ENCODE assay signal across 19 cellular contexts in genomic region chr1:229278120-229278741, GRCh38. TPM values are rescaled to one million over a fixed set of nuclear protein-coding genes. Genes with fewer than 3 reads are reported as not detected.
DNase-seq lines count a peak whose midpoint lies in the region; ATAC-seq, FAIRE-seq and TF ChIP-seq lines count a peak whose summit lies in the region.
"Had no signal": no experiment of that assay in that cellular context is flagged by ENCODE, and none has a peak within 500 bp of the region (broad histone marks: within the 10 kb centered on the region; RNA-seq: fewer than 3 reads in every experiment).

No MANE protein-coding gene starts in this region.

- H4K20me1 ChIP-seq in HepG2 (ENCODE audit: insufficient read depth, low read length), result peaks cover 59% of the 10 kb centered on the region

- H3K4me2 ChIP-seq in HepG2 (ENCODE audit: low read depth, low read length), result peak overlapping the region; percentile 54; the same call in 1 of the 2 replicates

- H3K27ac ChIP-seq in HepG2 (ENCODE audit: extremely low read length, insufficient read depth, low read length) (peak overlapping the region; percentile 67), right lobe of liver (no peak overlapping the region), tibial artery (no peak overlapping the region)

- CTCF ChIA-PET in HepG2 (lab: Yijun Ruan, JAX; ENCODE audit: low intra/inter-chr PET ratio, low total read pairs), result no interaction called here

- POLR2A ChIA-PET in HepG2 (lab: Yijun Ruan, JAX), result interaction anchor here (1.5 to 1.8 kb wide), 2 partner anchors 18 to 21 kb away, joined by 3 to 7 read pairs; no protein-coding TSS in a partner anchor

- no peak for TF ChIP-seq POLR2A in HepG2 (IDR thresholded peaks at IDR 0.05; ENCODE audit: insufficient read depth in 1 of 2, low read depth in 2 of 2, low read length in 2 of 2)
- TF ChIP-seq POLR2A in right lobe of liver (IDR thresholded peaks at IDR 0.05), result no peak

- no TSS peak for BruUV-seq in HepG2 (replicated peaks; lab: Mats Ljungman, UMichigan)

- H3K36me3 Mint-ChIP-seq in glutamatergic neuron (ENCODE audit: unreplicated experiment), result no peaks in the 10 kb centered on the region

- H3K9me3 Mint-ChIP-seq in glutamatergic neuron (ENCODE audit: unreplicated experiment), result no peaks in the 10 kb centered on the region
- H3K9me3 Mint-ChIP-seq: CD8-positive, alpha-beta T cell had no signal

- in situ Hi-C loops in HepG2 (cut with HindIII; ENCODE audit: extremely low pct_ligation_motif_present, low pct_unique_long_range_greater_than_20kb), result no loop called here

- H3K9me3 ChIP-seq in HepG2 (ENCODE audit: low read length) (no peaks in the 10 kb centered on the region), right lobe of liver (no peaks in the 10 kb centered on the region), tibial artery (no peaks in the 10 kb centered on the region)
- H3K9me3 ChIP-seq: HAP-1 had no signal

- H3K4me3 ChIP-seq in HepG2 (replicated peaks in 1 of 3; ENCODE audit: insufficient read depth in 1 of 3, low read depth in 2 of 3, low read length in 3 of 3) (no peak overlapping the region), right lobe of liver (no peak overlapping the region), tibial artery (no peak overlapping the region)
- H3K4me3 ChIP-seq: HAP-1 had no signal

- 91% methylated on average over 2 of the region's 2 CpGs for WGBS in HepG2 (ENCODE audit: low lambda C conversion rate)
- WGBS in right lobe of liver (ENCODE audit: insufficient coverage, low coverage, low lambda C conversion rate, missing lambda C conversion rate), result 100% methylated on average over 2 of the region's 2 CpGs

- ATAC-seq in HepG2 (no peak), right lobe of liver (no peak)
- ATAC-seq: CD8-positive, alpha-beta T cell had no signal

- intact Hi-C loops in HepG2 (cut with micrococcal nuclease; ENCODE audit: unreplicated experiment) (no loop called here), right lobe of liver (cut with DNase I) (no loop called here), tibial artery (cut with DNase I; ENCODE audit: low total_unique reads) (no loop called here)

- H3K4me1 ChIP-seq in HepG2 (ENCODE audit: insufficient read depth, low read length) (peaks cover 91% of the 10 kb centered on the region), right lobe of liver (peaks cover 0 to 36% (median 8%) of the 10 kb centered on the region in 4 donors), tibial artery (peaks cover 0 to 24% (median 15%) of the 10 kb centered on the region in 4 donors)

- TF ChIP-seq CTCF in HepG2 (CRISPR knock-in tag; IDR thresholded peaks at IDR 0.05) (no peak), right lobe of liver (IDR thresholded peaks at IDR 0.05) (no peak), glutamatergic neuron (IDR thresholded peaks at IDR 0.05; ENCODE audit: partially characterized antibody, unreplicated experiment) (no peak), tibial artery (IDR thresholded peaks at IDR 0.05) (no peak)

- no peak for TF ChIP-seq RAD21 in HepG2 (CRISPR knock-in tag; IDR thresholded peaks at IDR 0.05)

- peaks cover 96% of the 10 kb centered on the region for H3K79me2 ChIP-seq in HepG2 (ENCODE audit: insufficient read depth, low read length)

- H3K27ac Mint-ChIP-seq in glutamatergic neuron (ENCODE audit: unreplicated experiment), result no peak overlapping the region
- H3K27ac Mint-ChIP-seq: B cell; CD14-positive monocyte; CD8-positive, alpha-beta T cell had no signal

- no peak overlapping the region for H2AFZ ChIP-seq in HepG2 (ENCODE audit: low read length)

- H3K27me3 ChIP-seq in HepG2 (ENCODE audit: control insufficient read depth in 1 of 2, insufficient read depth in 2 of 2, low read length in 2 of 2), result no peaks in the 10 kb centered on the region
- no peaks in the 10 kb centered on the region for H3K27me3 ChIP-seq in right lobe of liver
- no peaks in the 10 kb centered on the region for H3K27me3 ChIP-seq in tibial artery

- DNase-seq in HepG2 (ENCODE audit: low spot score) (no peak), right lobe of liver (no peak), NCI-H2227 (lab: John Stamatoyannopoulos, UW; ENCODE audit: unreplicated experiment) (peak; percentile 13), glutamatergic neuron (peak; percentile 31), NCI-H2029 treated with DMSO at 0.1 percent for 48 hours (lab: John Stamatoyannopoulos, UW) (no peak), tibial artery (no peak), AG08396 (ENCODE audit: low spot score) (no peak)
- DNase-seq: ACHN; CD8-positive, alpha-beta T cell; COR-L47; DMS53; GF-D8; IMR-90 had no signal

- no peaks in the 10 kb centered on the region for H3K27me3 Mint-ChIP-seq in glutamatergic neuron (ENCODE audit: unreplicated experiment)
- H3K27me3 Mint-ChIP-seq: B cell had no signal

- H3K4me1 Mint-ChIP-seq in glutamatergic neuron (ENCODE audit: low read depth, unreplicated experiment), result peaks cover 15% of the 10 kb centered on the region

- no peak for FAIRE-seq in HepG2 (lab: Jason Lieb, UNC)
- FAIRE-seq: D721Med, GM19239, H1 had no signal

- no peak overlapping the region for H3K4me3 Mint-ChIP-seq in glutamatergic neuron (ENCODE audit: unreplicated experiment)
- H3K4me3 Mint-ChIP-seq: B cell; CD14-positive monocyte; CD8-positive, alpha-beta T cell had no signal

- peaks cover 0 to 8% of the 10 kb centered on the region in 2 experiments; a peak in 2 of 5 replicates for H3K36me3 ChIP-seq in HepG2 (replicated peaks in 1 of 2; ENCODE audit: control insufficient read depth in 1 of 2, insufficient read depth in 2 of 2, low read length in 2 of 2)
- no peaks in the 10 kb centered on the region for H3K36me3 ChIP-seq in right lobe of liver
- H3K36me3 ChIP-seq in tibial artery, result no peaks in the 10 kb centered on the region
- H3K36me3 ChIP-seq: HAP-1 had no signal

- no peak overlapping the region for H3K9ac ChIP-seq in HepG2 (ENCODE audit: insufficient read depth, low read depth, low read length)

- TF ChIP-seq EP300 in HepG2 (IDR thresholded peaks at IDR 0.05; ENCODE audit: low read depth in 2 of 2, low read length in 2 of 2), result no peak
- TF ChIP-seq EP300 in HepG2 (CRISPR knock-in tag; IDR thresholded peaks at IDR 0.05; ENCODE audit: borderline replicate concordance), result no peak

TF ChIP-seq in HepG2, 621 proteins besides CTCF, POLR2A, EP300 and RAD21:
- TF ChIP-seq JUND (CRISPR knock-in tag; IDR thresholded peaks at IDR 0.05), result no peak
- TF ChIP-seq ZNF652 (CRISPR knock-in tag; IDR thresholded peaks at IDR 0.05; ENCODE audit: borderline replicate concordance, low read depth), result peak; percentile 66
- TF ChIP-seq, protein P1, sequence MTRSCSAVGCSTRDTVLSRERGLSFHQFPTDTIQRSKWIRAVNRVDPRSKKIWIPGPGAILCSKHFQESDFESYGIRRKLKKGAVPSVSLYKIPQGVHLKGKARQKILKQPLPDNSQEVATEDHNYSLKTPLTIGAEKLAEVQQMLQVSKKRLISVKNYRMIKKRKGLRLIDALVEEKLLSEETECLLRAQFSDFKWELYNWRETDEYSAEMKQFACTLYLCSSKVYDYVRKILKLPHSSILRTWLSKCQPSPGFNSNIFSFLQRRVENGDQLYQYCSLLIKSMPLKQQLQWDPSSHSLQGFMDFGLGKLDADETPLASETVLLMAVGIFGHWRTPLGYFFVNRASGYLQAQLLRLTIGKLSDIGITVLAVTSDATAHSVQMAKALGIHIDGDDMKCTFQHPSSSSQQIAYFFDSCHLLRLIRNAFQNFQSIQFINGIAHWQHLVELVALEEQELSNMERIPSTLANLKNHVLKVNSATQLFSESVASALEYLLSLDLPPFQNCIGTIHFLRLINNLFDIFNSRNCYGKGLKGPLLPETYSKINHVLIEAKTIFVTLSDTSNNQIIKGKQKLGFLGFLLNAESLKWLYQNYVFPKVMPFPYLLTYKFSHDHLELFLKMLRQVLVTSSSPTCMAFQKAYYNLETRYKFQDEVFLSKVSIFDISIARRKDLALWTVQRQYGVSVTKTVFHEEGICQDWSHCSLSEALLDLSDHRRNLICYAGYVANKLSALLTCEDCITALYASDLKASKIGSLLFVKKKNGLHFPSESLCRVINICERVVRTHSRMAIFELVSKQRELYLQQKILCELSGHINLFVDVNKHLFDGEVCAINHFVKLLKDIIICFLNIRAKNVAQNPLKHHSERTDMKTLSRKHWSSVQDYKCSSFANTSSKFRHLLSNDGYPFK (CRISPR knock-in tag; IDR thresholded peaks at IDR 0.05; ENCODE audit: borderline replicate concordance), result no peak

RNA-seq across cellular contexts. Expression of gene RAB4A, which starts 7.3 kb away (rescaled TPM):
- total RNA-seq in HepG2 (2016; rRNA removed; fragmentation: Illumina TruSeq; extraction: Trizol) (76.6 and 80.1 TPM in 2 replicates), right lobe of liver (10 to 100 TPM; 23.3 to 66.4 (median 50.0) TPM), glutamatergic neuron (ENCODE audit: unreplicated experiment) (63.0 TPM)
- total RNA-seq in HepG2 (2016; cell fraction: cytosol; rRNA removed; fragmentation: Illumina TruSeq; extraction: Trizol; ENCODE audit: low read depth), result 135 and 139 TPM in 2 replicates
- total RNA-seq in HepG2 (2016; cell fraction: insoluble cytoplasmic fraction; rRNA removed; fragmentation: Illumina TruSeq; extraction: Trizol), result 71.2 and 81.9 TPM in 2 replicates
- total RNA-seq in HepG2 (2016; cell fraction: membrane; rRNA removed; fragmentation: Illumina TruSeq; extraction: Trizol), result 213 and 217 TPM in 2 replicates
- total RNA-seq in HepG2 (2016; cell fraction: nucleus; rRNA removed; fragmentation: Illumina TruSeq; extraction: Trizol), result 41.7 and 48.3 TPM in 2 replicates
- polyA plus RNA-seq in HepG2 (2011; rRNA removed), result 41.6 and 56.0 TPM in 2 replicates
- 53.2 and 57.4 TPM in 2 replicates for polyA plus RNA-seq in HepG2 (2011; cell fraction: cytosol; rRNA removed)
- polyA plus RNA-seq in HepG2 (2011; cell fraction: nucleus; rRNA removed), result 15.9 and 18.4 TPM in 2 replicates
- polyA plus RNA-seq in HepG2 (2012), result 71.3 and 87.6 TPM in 2 replicates
- polyA plus RNA-seq in HepG2 (2016; cell fraction: cytosol; fragmentation: Illumina TruSeq; extraction: Trizol; ENCODE audit: low read depth), result 296 and 305 TPM in 2 replicates
- 113 and 114 TPM in 2 replicates for polyA plus RNA-seq in HepG2 (2016; cell fraction: insoluble cytoplasmic fraction; fragmentation: Illumina TruSeq; extraction: Trizol; ENCODE audit: low read depth)
- polyA plus RNA-seq in HepG2 (2016; cell fraction: membrane; fragmentation: Illumina TruSeq; extraction: Trizol; ENCODE audit: low read depth), result 280 and 289 TPM in 2 replicates
- polyA plus RNA-seq in HepG2 (2016; cell fraction: nucleus; fragmentation: Illumina TruSeq; extraction: Trizol; ENCODE audit: insufficient read depth, low read depth), result 77.5 and 84.8 TPM in 2 replicates
- polyA minus RNA-seq in HepG2 (2011; rRNA and poly(A)+ RNA removed; ENCODE audit: low replicate concordance), result 3.1 and 9.3 TPM in 2 replicates
- polyA minus RNA-seq in HepG2 (2011; cell fraction: cytosol; rRNA and poly(A)+ RNA removed), result 17.1 and 18.2 TPM in 2 replicates
- polyA minus RNA-seq in HepG2 (2011; cell fraction: nucleus; rRNA and poly(A)+ RNA removed), result 41.3 and 46.1 TPM in 2 replicates

Comparison
In these comparisons a context has a peak if more than half of its experiments do, and no peak if none do; other contexts are left out.
1. DNase-seq: peak in NCI-H2227 (single experiment) and glutamatergic neuron (single experiment); none in HepG2 (single experiment), right lobe of liver (0 of 3), NCI-H2029 treated with DMSO at 0.1 percent for 48 hours (single experiment), tibial artery (0 of 2) and AG08396 (single experiment).